In the genomic region with DNA sequence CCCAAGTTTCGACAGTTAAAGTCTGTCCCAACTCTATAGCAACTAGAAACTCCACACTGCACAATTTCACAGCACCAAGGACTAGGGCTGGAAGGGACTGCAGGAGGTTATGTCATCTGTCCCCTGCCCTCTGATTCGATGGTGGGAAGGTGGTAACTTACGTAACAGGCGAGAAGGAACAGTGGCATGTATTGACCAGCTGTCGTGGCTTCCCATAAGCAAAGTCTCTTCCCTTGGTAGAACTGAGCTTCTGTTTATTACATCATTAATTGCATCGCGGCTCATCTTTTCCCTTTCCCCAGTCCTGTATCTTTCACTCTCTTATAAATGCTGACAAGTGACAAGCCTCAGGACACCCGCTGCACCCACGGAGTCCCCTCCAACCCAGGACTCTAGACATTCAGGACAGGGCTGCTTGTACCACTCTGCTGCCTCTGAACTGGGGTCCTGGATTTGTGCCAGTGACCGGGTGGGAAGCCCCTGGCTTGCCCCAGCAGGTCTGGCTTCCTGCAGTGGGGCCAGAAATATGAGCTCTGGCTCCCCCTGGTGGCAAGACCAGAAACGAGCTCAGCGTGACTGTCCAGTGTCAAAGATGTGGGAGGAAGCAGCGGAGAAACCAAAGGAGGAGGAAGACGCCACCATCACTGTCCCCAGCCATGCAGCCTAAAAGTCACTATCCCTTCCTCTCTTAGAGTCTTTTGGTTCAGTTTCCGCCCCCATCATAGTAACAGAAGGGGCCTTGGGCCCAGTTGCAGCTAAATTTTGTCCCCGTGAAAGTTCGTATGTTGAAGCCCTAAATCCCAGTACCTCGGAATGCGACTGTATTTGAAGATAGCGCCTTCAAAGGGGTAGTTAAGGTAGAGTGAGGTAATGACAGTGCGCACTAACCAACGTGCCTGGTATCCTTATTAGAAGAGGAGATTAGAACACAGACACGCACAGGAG, we compare ENCODE assay signal across 8 cellular contexts.
A peak's percentile ranks its signal among the peaks of the same experiment; 100 is the strongest.
DNase-seq lines count a peak whose midpoint lies in the region; ATAC-seq and TF ChIP-seq lines count a peak whose summit lies in the region.

No MANE protein-coding gene starts in this region.

- H3K27ac Mint-ChIP-seq in T-helper 2 cell treated with Interferon-gamma antibody and Interleukin-4, amounts not matched to agents 5 μg/mL and 100 μg/mL, for 36 hours, result no peak overlapping the region

- peak; percentile 72 for TF ChIP-seq CTCF in astrocyte of the spinal cord (IDR thresholded peaks at IDR 0.05; ENCODE audit: low read depth, low read length)

- H3K4me3 ChIP-seq in astrocyte of the spinal cord (ENCODE audit: low read depth, low read length), result no peak overlapping the region

- DNase-seq in DMS153 treated with DMSO at 0.1 percent for 48 hours (lab: John Stamatoyannopoulos, UW; ENCODE audit: unreplicated experiment) (peak; percentile 42), DMS153 (lab: John Stamatoyannopoulos, UW) (no peak), HUDEP-2 (lab: John Stamatoyannopoulos, UW; ENCODE audit: unreplicated experiment in 76 of 76) (peak in 55 of 76 experiments; percentile 7 to 72 (median 46)), astrocyte of the spinal cord (ENCODE audit: low read depth, low spot score) (peak; percentile 13), iris pigment epithelial cell (ENCODE audit: low read depth) (peak; percentile 24)
- peak; percentile 47 for DNase-seq in T-helper 2 cell treated with Interferon-gamma antibody and Interleukin-4, amounts not matched to agents 5 μg/mL and 100 μg/mL, for 36 hours (ENCODE audit: low spot score)
- DNase-seq in stimulated activated CD4-positive, alpha-beta T cell treated with anti-CD3 and anti-CD28 coated beads, Interleukin-2, amount 100 ng/mL, for 4 hours (ENCODE audit: low read depth), result peak; percentile 10

- no peaks in the 10 kb centered on the region for H3K36me3 Mint-ChIP-seq in T-helper 2 cell treated with Interferon-gamma antibody and Interleukin-4, amounts not matched to agents 5 μg/mL and 100 μg/mL, for 36 hours (ENCODE audit: low read depth)

- no peak overlapping the region for H3K4me3 Mint-ChIP-seq in T-helper 2 cell treated with Interferon-gamma antibody and Interleukin-4, amounts not matched to agents 5 μg/mL and 100 μg/mL, for 36 hours

- ATAC-seq in HG03469 (IDR thresholded peaks at IDR 0.05; ENCODE audit: unreplicated experiment), result no peak

- no peaks in the 10 kb centered on the region for H3K9me3 Mint-ChIP-seq in T-helper 2 cell treated with Interferon-gamma antibody and Interleukin-4, amounts not matched to agents 5 μg/mL and 100 μg/mL, for 36 hours

- H3K4me1 Mint-ChIP-seq in T-helper 2 cell treated with Interferon-gamma antibody and Interleukin-4, amounts not matched to agents 5 μg/mL and 100 μg/mL, for 36 hours (ENCODE audit: low read depth), result no peaks in the 10 kb centered on the region

- H3K27me3 Mint-ChIP-seq in T-helper 2 cell treated with Interferon-gamma antibody and Interleukin-4, amounts not matched to agents 5 μg/mL and 100 μg/mL, for 36 hours (ENCODE audit: low read depth), result no peaks in the 10 kb centered on the region

- in situ Hi-C loops in astrocyte of the spinal cord (cut with HindIII; ENCODE audit: low sequenced_read_pairs), result no loop called here
